Comparison of ENCODE assay signal across 20 cellular contexts in the genomic region with DNA sequence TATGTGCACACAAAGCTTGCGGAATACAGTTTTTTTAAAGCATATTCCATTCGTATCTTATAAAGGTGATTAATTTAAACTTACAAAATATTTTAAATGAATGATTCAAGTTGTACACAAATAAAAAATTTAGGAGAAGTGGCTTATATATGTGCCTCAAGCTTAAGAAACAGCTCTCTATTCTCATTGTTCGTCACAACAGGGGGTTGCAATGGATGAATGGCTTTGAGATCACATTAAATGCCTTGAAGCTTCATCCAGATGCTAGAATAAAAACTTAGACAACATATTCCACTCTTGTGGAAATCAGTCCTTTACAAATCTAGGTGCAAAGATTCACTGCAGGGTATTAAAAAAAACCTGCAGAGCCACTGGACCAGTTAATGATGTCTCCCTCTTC.
"Had no signal": no experiment of that assay in that cellular context is flagged by ENCODE, and none has a peak within 500 bp of the region (broad histone marks: within the 10 kb centered on the region; RNA-seq: fewer than 3 reads in every experiment).

No MANE protein-coding gene starts in this region.

- H3K4me3 ChIP-seq: adrenal gland, breast epithelium, lower lobe of right lung, tibial nerve, uterus had no signal

- H3K9me3 ChIP-seq: adrenal gland, breast epithelium, lower lobe of right lung, tibial nerve, uterus had no signal

- H3K4me1 ChIP-seq: adrenal gland, breast epithelium, lower lobe of right lung, tibial nerve, uterus had no signal

- DNase-seq: activated CD4-positive, alpha-beta T cell treated with anti-CD3 and anti-CD28 coated beads, Interleukin-2, amount 50 U/mL, for 4 hours; activated effector memory CD4-positive, alpha-beta T cell treated with anti-CD3 and anti-CD28 coated beads, Interleukin-2, amount 50 U/mL, for 16 hours; activated naive CD4-positive, alpha-beta T cell treated with anti-CD3 and anti-CD28 coated beads, Interleukin-2, amount 50 U/mL, for 16 hours; activated T-cell treated with anti-CD3 and anti-CD28 coated beads, Interleukin-2, amount 50 U/mL, for 72 hours; adrenal gland; cerebellar nuclear complex; cortex of kidney; erythroblast; foreskin melanocyte; glutamatergic neuron; hypothalamus; lower lobe of right lung; occipital lobe; posterior cingulate gyrus; stimulated activated CD8-positive, alpha-beta memory T cell treated with anti-CD3 and anti-CD28 coated beads, Interleukin-4, amount 100 ng/mL, for 48 hours; stimulated activated naive CD4-positive, alpha-beta T cell; uterus had no signal

- H3K27me3 ChIP-seq: adrenal gland, breast epithelium, tibial nerve, uterus had no signal

- H3K36me3 ChIP-seq: adrenal gland, breast epithelium, lower lobe of right lung, tibial nerve, uterus had no signal

- ATAC-seq: activated T-cell treated with anti-CD3 and anti-CD28 coated beads, Interleukin-2, amount 50 U/mL, for 72 hours; lower lobe of right lung; natural killer cell treated with Interleukin-12 subunit alpha and Interleukin-12 subunit beta and Interleukin-15 and Interleukin-18, amount 100 ng/mL, for 72 hours had no signal

- H3K27ac ChIP-seq: adrenal gland, breast epithelium, lower lobe of right lung, tibial nerve, uterus had no signal
